8 cellular contexts compared by ENCODE assay signal in the genomic region with DNA sequence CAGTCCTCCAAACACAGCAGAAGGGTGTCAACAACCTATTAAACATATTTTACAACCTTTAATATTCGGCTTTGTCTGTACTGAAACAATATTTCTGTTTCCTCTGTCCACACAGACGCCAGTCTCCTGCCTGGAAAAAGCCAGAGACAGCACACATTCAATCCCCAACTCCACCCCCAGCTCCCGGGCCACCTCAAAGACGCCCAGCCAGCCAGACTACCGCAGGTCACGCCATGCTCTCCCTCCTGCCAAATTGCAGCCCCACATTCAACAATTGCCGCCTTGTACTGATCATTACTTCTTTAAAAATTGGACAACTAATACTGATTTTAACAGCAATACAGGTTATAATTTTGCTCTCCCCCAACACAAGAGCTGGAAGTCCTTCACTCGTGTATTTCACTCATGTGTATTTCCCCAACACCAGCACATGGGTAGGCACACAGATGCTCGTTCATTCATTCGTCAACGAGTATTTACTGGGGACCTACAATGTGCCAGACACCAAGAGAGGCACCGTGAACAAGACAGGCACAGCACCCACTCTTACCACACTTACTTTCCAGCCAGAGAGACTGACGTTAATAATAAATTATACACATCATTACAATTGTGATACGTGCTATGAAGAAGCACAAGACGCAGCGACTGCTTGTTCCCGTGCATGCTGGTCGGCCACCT. TPM values are rescaled to one million over a fixed set of nuclear protein-coding genes. Genes with fewer than 3 reads are reported as not detected.
DNase-seq lines count a peak whose midpoint lies in the region; ATAC-seq and TF ChIP-seq lines count a peak whose summit lies in the region.

No MANE protein-coding gene starts in this region.

- POLR2A ChIA-PET in RWPE1 (lab: Yijun Ruan, JAX; ENCODE audit: low non-redundant PET): no interaction called here

- no peaks in the 10 kb centered on the region for H3K9me3 ChIP-seq in prostate gland

- H3K27me3 ChIP-seq in prostate gland (replicated peaks; ENCODE audit: insufficient read depth): no peaks in the 10 kb centered on the region

- H3K27ac ChIP-seq in RWPE1 (peak overlapping the region; percentile 73), prostate gland (peak overlapping the region; percentile 72 to 82)

- H3K4me1 ChIP-seq in prostate gland (replicated peaks): no peaks in the 10 kb centered on the region

- intact Hi-C loops in prostate gland (cut with DNase I): loop anchor here (5.0 kb wide), 1 partner anchor 96 kb away; a partner anchor contains a TSS

- no peaks in the 10 kb centered on the region for H3K36me3 ChIP-seq in prostate gland

- no peak for TF ChIP-seq CTCF in GM12865 (IDR thresholded peaks at IDR 0.05; ENCODE audit: insufficient read depth, low read depth, low read length, missing control alignments)
- no peak for TF ChIP-seq CTCF in RWPE1 (conservative IDR thresholded peaks at IDR 0.05; ENCODE audit: low read depth)
- TF ChIP-seq CTCF in epithelial cell of esophagus (IDR thresholded peaks at IDR 0.05; ENCODE audit: insufficient read depth, low read depth, low read length, missing control alignments): no peak
- TF ChIP-seq CTCF in prostate gland (IDR thresholded peaks at IDR 0.05): no peak

- H3K4me3 ChIP-seq in GM12865 (ENCODE audit: low read depth, low read length) (peak overlapping the region; percentile 89), epithelial cell of esophagus (ENCODE audit: low read length) (peak overlapping the region; percentile 73), prostate gland (peak overlapping the region; percentile 70 to 83)

- CTCF ChIA-PET in RWPE1 (lab: Yijun Ruan, JAX): interaction anchor here (0.6 kb wide), 1 partner anchor 10 kb away, joined by 3 read pairs; no protein-coding TSS in a partner anchor

- peak; percentile 5 for DNase-seq in GM12865 (ENCODE audit: low read depth)
- no peak for DNase-seq in RWPE1 (ENCODE audit: low spot score)
- DNase-seq in epithelial cell of esophagus (ENCODE audit: low read depth): no peak
- DNase-seq in prostate gland (ENCODE audit: low spot score): peak; percentile 30
- no peak for DNase-seq in NAMALWA (ENCODE audit: low spot score)
- no peak for DNase-seq in Kasumi-1 (lab: John Stamatoyannopoulos, UW)

- TF ChIP-seq POLR2A in prostate gland (IDR thresholded peaks at IDR 0.05): no peak

- ATAC-seq in HG02938 (IDR thresholded peaks at IDR 0.05; ENCODE audit: unreplicated experiment) (no peak), HG03095 (IDR thresholded peaks at IDR 0.05; ENCODE audit: unreplicated experiment) (no peak)

- 53% methylated on average over 18 of the region's 18 CpGs for WGBS in prostate gland

RNA-seq across cellular contexts. Expression of a gene that starts 1.1 kb away (rescaled TPM):
- total RNA-seq in prostate gland: 10 to 100 TPM; 29.9 to 39.4 TPM

RNA-seq across cellular contexts. Expression of a gene that starts 34.3 kb away (rescaled TPM):
- total RNA-seq in prostate gland: 1 to 10 TPM in 1 of 2 donors, under 1 TPM in 1; 0.97 to 3.6 TPM

Comparison
In these comparisons a context has a peak if more than half of its experiments do, and no peak if none do; other contexts are left out.
1. DNase-seq: peak in GM12865 (single experiment) and prostate gland (single experiment); none in RWPE1 (single experiment), epithelial cell of esophagus (single experiment), NAMALWA (single experiment) and Kasumi-1 (0 of 2).
2. Peak in every context shown above with its lines, with median percentiles within 50 percentile points of each other: H3K4me3 ChIP-seq.